Comparison of ENCODE assay signal across 8 cellular contexts in genomic region chr9:79572891-79573696, GRCh38. TPM values are rescaled to one million over a fixed set of nuclear protein-coding genes. Genes with fewer than 3 reads are reported as not detected.
DNase-seq lines count a peak whose midpoint lies in the region; ATAC-seq and TF ChIP-seq lines count a peak whose summit lies in the region.

No MANE protein-coding gene starts in this region.

- TF ChIP-seq CTCF in omental fat pad (IDR thresholded peaks at IDR 0.05) (no peak), uterus (IDR thresholded peaks at IDR 0.05) (peak in 1 of 4 experiments; percentile 12)

- ATAC-seq in omental fat pad (ENCODE audit: low FRiP score) (no peak), HG03108 (IDR thresholded peaks at IDR 0.05; ENCODE audit: unreplicated experiment) (no peak)

- TF ChIP-seq POLR2A in uterus (IDR thresholded peaks at IDR 0.05) = no peak

- in situ Hi-C loops in G401 (cut with HindIII; ENCODE audit: low sequenced_read_pairs) = no loop called here

- no peaks in the 10 kb centered on the region for H3K9me3 ChIP-seq in uterus

- H3K27me3 ChIP-seq in uterus = no peaks in the 10 kb centered on the region

- peak; percentile 38 for DNase-seq in G401 (ENCODE audit: low spot score)
- peak; percentile 67 for DNase-seq in NCI-H69 (lab: John Stamatoyannopoulos, UW)
- DNase-seq in activated gamma-delta T cell treated with Interleukin-2 at 50 U/mL for 16 hours = peak; percentile 56
- DNase-seq in glomerular visceral epithelial cell (ENCODE audit: extremely low spot score) = peak; percentile 27
- peak; percentile 24 for DNase-seq in omental fat pad (ENCODE audit: low spot score)
- DNase-seq in uterus = peak; percentile 34 to 51
- no peak for DNase-seq in NCI-H524 treated with DMSO at 0.1 percent for 48 hours (lab: John Stamatoyannopoulos, UW)

- H3K4me3 ChIP-seq in uterus = peak overlapping the region; percentile 70 to 71

- intact Hi-C loops in uterus (cut with DNase I; ENCODE audit: low total_unique reads) = no loop called here

- H3K27ac ChIP-seq in uterus = peak overlapping the region; percentile 91 to 96

- no peaks in the 10 kb centered on the region for H3K4me1 ChIP-seq in uterus

- no peaks in the 10 kb centered on the region for H3K36me3 ChIP-seq in uterus

RNA-seq across cellular contexts. Expression of gene TLE4, which starts 1.3 kb away (rescaled TPM):
- 65.7 and 78.6 TPM in 2 replicates for total RNA-seq in G401 (2014; rRNA removed; shearing (Covaris generic))
- 10 to 100 TPM; 30.1 to 32.9 (median 30.7) TPM for total RNA-seq in omental fat pad
- 100 to 1,000 TPM in 1 of 4 donors, 10 to 100 TPM in 3; 21.1 to 134 (median 35.1) TPM for total RNA-seq in uterus
